In genomic region chr22:37659897-37660708, GRCh38 we compare ENCODE assay signal across 8 cellular contexts. TPM values are rescaled to one million over a fixed set of nuclear protein-coding genes. Genes with fewer than 3 reads are reported as not detected.
DNase-seq lines count a peak whose midpoint lies in the region; ATAC-seq and TF ChIP-seq lines count a peak whose summit lies in the region.

No MANE protein-coding gene starts in this region.

- H3K4me2 ChIP-seq in OCI-LY7 (ENCODE audit: low read length) (peak overlapping the region; percentile 95), parathyroid adenoma (ENCODE audit: low read length) (peak overlapping the region; percentile 93)

- H2AFZ ChIP-seq in OCI-LY7 (ENCODE audit: low read length) = no peak overlapping the region
- H2AFZ ChIP-seq in parathyroid adenoma = no peak overlapping the region

- no TSS peak for BruUV-seq in OCI-LY7 (replicated peaks; lab: Mats Ljungman, UMichigan)

- intact Hi-C loops in OCI-LY7 (cut with micrococcal nuclease; ENCODE audit: unreplicated experiment) = loop anchor here (1.0 kb wide), 1 partner anchor 17 kb away; no protein-coding TSS in a partner anchor

- H3K4me3 ChIP-seq in GM08714 (ENCODE audit: low read length) (peak overlapping the region; percentile 83), OCI-LY7 (ENCODE audit: low read depth, low read length, poor library complexity, severe bottlenecking) (peak overlapping the region; percentile 90), endocrine pancreas (ENCODE audit: control insufficient read depth, insufficient read depth, low read length) (peak overlapping the region; percentile 36), parathyroid adenoma (ENCODE audit: low read depth, low read length) (peak overlapping the region; percentile 55)

- CTCF ChIA-PET in OCI-LY7 (lab: Charles Lee; ENCODE audit: unreplicated experiment) = no interaction called here

- H3K4me1 ChIP-seq in OCI-LY7 (ENCODE audit: insufficient read depth, low read length, poor library complexity, severe bottlenecking) = peaks cover 32% of the 10 kb centered on the region
- H3K4me1 ChIP-seq in endocrine pancreas (ENCODE audit: control insufficient read depth, insufficient read depth, low read length) = no peaks in the 10 kb centered on the region
- H3K4me1 ChIP-seq in parathyroid adenoma = peaks cover 9% of the 10 kb centered on the region

- H3K27me3 ChIP-seq in endocrine pancreas (ENCODE audit: control insufficient read depth, insufficient read depth, low read length) (no peaks in the 10 kb centered on the region), parathyroid adenoma (ENCODE audit: control insufficient read depth, insufficient read depth, low read length) (no peaks in the 10 kb centered on the region)

- H3K36me3 ChIP-seq in OCI-LY7 (ENCODE audit: insufficient read depth, low read length) = peaks cover 43% of the 10 kb centered on the region
- no peaks in the 10 kb centered on the region for H3K36me3 ChIP-seq in endocrine pancreas (ENCODE audit: control insufficient read depth, insufficient read depth, low read length)
- no peaks in the 10 kb centered on the region for H3K36me3 ChIP-seq in parathyroid adenoma (ENCODE audit: control insufficient read depth, insufficient read depth, low read length)

- H3K79me2 ChIP-seq in OCI-LY7 (ENCODE audit: insufficient read depth, low read depth, low read length) = peaks cover 60% of the 10 kb centered on the region
- no peaks in the 10 kb centered on the region for H3K79me2 ChIP-seq in parathyroid adenoma

- H3K9me3 ChIP-seq in OCI-LY7 (ENCODE audit: low read length) (no peaks in the 10 kb centered on the region), endocrine pancreas (ENCODE audit: control insufficient read depth, low read length) (no peaks in the 10 kb centered on the region), parathyroid adenoma (ENCODE audit: control insufficient read depth, low read length) (no peaks in the 10 kb centered on the region)

- H3K9ac ChIP-seq in endocrine pancreas (ENCODE audit: control insufficient read depth, insufficient read depth, low read length) (no peak overlapping the region), parathyroid adenoma (no peak overlapping the region)

- H3K27ac ChIP-seq in OCI-LY7 (ENCODE audit: low read depth, low read length, poor library complexity, severe bottlenecking) (peak overlapping the region; percentile 49), parathyroid adenoma (no peak overlapping the region)

- H4K20me1 ChIP-seq in OCI-LY7 (ENCODE audit: insufficient read depth, low read length) = peaks cover 20% of the 10 kb centered on the region

- peak; percentile 37 for DNase-seq in OCI-LY7 (ENCODE audit: low spot score)
- DNase-seq in hippocampal formation (lab: John Stamatoyannopoulos, UW) = no peak
- DNase-seq in COLO668 (lab: John Stamatoyannopoulos, UW; ENCODE audit: unreplicated experiment) = no peak

- TF ChIP-seq CTCF in OCI-LY7 (conservative IDR thresholded peaks at IDR 0.05; ENCODE audit: low read length) (no peak), parathyroid adenoma (IDR thresholded peaks at IDR 0.05) (no peak)

- ATAC-seq in GM18909 (IDR thresholded peaks at IDR 0.05; ENCODE audit: poor library complexity, unreplicated experiment) (no peak), GM21723 (IDR thresholded peaks at IDR 0.05; ENCODE audit: unreplicated experiment) (no peak)

- POLR2A ChIA-PET in OCI-LY7 (lab: Charles Lee) = interaction anchor here (1.0 kb wide), 1 partner anchor 23 kb away, joined by 3 read pairs; no protein-coding TSS in a partner anchor

- H3K9me2 ChIP-seq in OCI-LY7 (ENCODE audit: insufficient read depth, low read length) = no peaks in the 10 kb centered on the region

RNA-seq across cellular contexts. Expression of gene PDXP, which starts 1.6 kb away (rescaled TPM):
- total RNA-seq in OCI-LY7 (2014; rRNA removed; shearing (Covaris generic)) = 50.0 and 61.2 TPM in 2 replicates
- 54.0 and 55.8 TPM in 2 replicates for total RNA-seq in OCI-LY7 (2022)

RNA-seq across cellular contexts. Expression of gene LGALS1, which starts 15.3 kb away (rescaled TPM):
- 85.8 and 93.1 TPM in 2 replicates for total RNA-seq in OCI-LY7 (2014; rRNA removed; shearing (Covaris generic))
- 57.2 and 57.3 TPM in 2 replicates for total RNA-seq in OCI-LY7 (2022)

RNA-seq across cellular contexts. Expression of gene SH3BP1, which starts 20.6 kb away (rescaled TPM):
- 15.3 and 18.3 TPM in 2 replicates for total RNA-seq in OCI-LY7 (2014; rRNA removed; shearing (Covaris generic))
- total RNA-seq in OCI-LY7 (2022) = 44.4 and 48.4 TPM in 2 replicates

RNA-seq across cellular contexts. Expression of gene NOL12, which starts 26.0 kb away (rescaled TPM):
- total RNA-seq in OCI-LY7 (2014; rRNA removed; shearing (Covaris generic)) = 64.6 and 79.0 TPM in 2 replicates
- total RNA-seq in OCI-LY7 (2022) = 58.6 and 62.3 TPM in 2 replicates

RNA-seq across cellular contexts. Expression of gene TRIOBP, which starts 36.7 kb away (rescaled TPM):
- 24.4 and 31.6 TPM in 2 replicates for total RNA-seq in OCI-LY7 (2014; rRNA removed; shearing (Covaris generic))
- 30.6 and 31.1 TPM in 2 replicates for total RNA-seq in OCI-LY7 (2022)

Comparison
In these comparisons a context has a peak if more than half of its experiments do, and no peak if none do; other contexts are left out.
1. H3K4me3 ChIP-seq: peak in every context shown above with its lines; median percentile 90 in OCI-LY7; 83 in GM08714; 55 in parathyroid adenoma; 36 in endocrine pancreas.